37 cellular contexts compared by ENCODE assay signal in the genomic region with DNA sequence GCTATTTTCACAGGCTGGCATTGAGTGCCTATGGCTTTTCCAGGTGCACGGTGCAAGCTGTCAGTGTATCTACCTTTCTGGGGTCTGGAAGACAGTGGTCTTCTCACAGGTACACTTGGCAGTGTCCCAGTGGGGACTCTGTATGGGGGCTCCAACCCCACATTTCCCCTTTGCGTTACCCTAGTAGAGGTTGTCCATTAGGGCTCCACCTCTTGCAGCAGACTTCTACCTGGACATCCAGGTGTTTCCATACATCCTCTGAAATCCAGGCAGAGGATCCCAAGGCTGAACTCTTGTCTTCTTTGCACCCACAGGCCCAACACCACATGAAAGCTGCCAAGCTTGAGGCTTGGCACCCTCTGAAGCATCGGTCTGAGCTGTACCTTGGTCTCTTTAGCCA.
"Had no signal": no experiment of that assay in that cellular context is flagged by ENCODE, and none has a peak within 500 bp of the region (broad histone marks: within the 10 kb centered on the region; RNA-seq: fewer than 3 reads in every experiment).

No MANE protein-coding gene starts in this region.

- H3K27ac ChIP-seq: adrenal gland, cardiac muscle cell, VCaP had no signal

- H3K4me3 Mint-ChIP-seq: activated B cell treated with CpG ODN at 0.5 μM for 24 hours; activated CD4-positive, alpha-beta memory T cell treated with anti-CD3 and anti-CD28 coated beads for 36 hours; activated CD4-positive, alpha-beta T cell treated with anti-CD3 and anti-CD28 coated beads, Interleukin-2, amount 10 ng/mL, durations not matched to agents 24 days and 14 days; activated CD8-positive, alpha-beta T cell treated with anti-CD3 and anti-CD28 coated beads for 36 hours; activated naive CD4-positive, alpha-beta T cell treated with anti-CD3 and anti-CD28 coated beads for 36 hours; activated naive CD8-positive, alpha-beta T cell treated with anti-CD3 and anti-CD28 coated beads for 36 hours; activated T-cell treated with anti-CD3 and anti-CD28 coated beads, Interleukin-2, amount 50 U/mL, for 4 hours; activated T-cell treated with anti-CD3 and anti-CD28 coated beads, Interleukin-2, amount 50 U/mL, for 72 hours; activated T-helper 1 cell treated with anti-CD3 and anti-CD28 coated beads, Interleukin-12 subunit alpha, Interleukin-12 subunit beta, Interleukin-2, Interleukin-4 antibody, amounts not matched to agents 30 ng/mL and 10 ng/mL and 1 ng/mL, durations not matched to agents 14 hours and 24 hours and 36 hours; activated T-helper 17 cell treated with anti-CD3 and anti-CD28 coated beads, Interleukin-2, amount 50 U/mL, for 72 hours; brain; central memory CD8-positive, alpha-beta T cell; T-helper 1 cell treated with Interleukin-12 subunit alpha and Interleukin-12 subunit beta and Interleukin-4 antibody, amounts not matched to agents 30 μg/mL and 1 μg/mL, for 36 hours; T-helper 2 cell treated with Interferon-gamma antibody and Interleukin-4, amounts not matched to agents 5 μg/mL and 100 μg/mL, for 36 hours had no signal

- DNase-seq: activated B cell treated with CpG ODN at 0.5 μM for 24 hours; activated CD4-positive, alpha-beta memory T cell treated with anti-CD3 and anti-CD28 coated beads for 36 hours; activated CD4-positive, alpha-beta T cell treated with anti-CD3 and anti-CD28 coated beads for 4 hours; activated CD4-positive, alpha-beta T cell treated with anti-CD3 and anti-CD28 coated beads, Interleukin-2, amount 10 ng/mL, durations not matched to agents 24 days and 14 days; activated CD4-positive, alpha-beta T cell treated with anti-CD3 and anti-CD28 coated beads, Interleukin-2, amount 50 U/mL, for 1 hour; activated CD4-positive, alpha-beta T cell treated with anti-CD3 and anti-CD28 coated beads, Interleukin-2, amount 50 U/mL, for 4 hours; activated CD4-positive, CD25-positive, alpha-beta regulatory T cell treated with anti-CD3 and anti-CD28 coated beads, Interleukin-2, amount 50 U/mL, for 72 hours; activated CD8-positive, alpha-beta memory T cell treated with anti-CD3 and anti-CD28 coated beads, Interleukin-2, amount 50 U/mL, for 4 hours; activated CD8-positive, alpha-beta T cell treated with anti-CD3 and anti-CD28 coated beads for 36 hours; activated effector memory CD4-positive, alpha-beta T cell treated with anti-CD3 and anti-CD28 coated beads, Interleukin-2, amount 50 U/mL, for 16 hours; activated gamma-delta T cell treated with Interleukin-2 at 50 U/mL for 16 hours; activated naive CD4-positive, alpha-beta T cell; activated naive CD4-positive, alpha-beta T cell treated with anti-CD3 and anti-CD28 coated beads for 36 hours; activated naive CD4-positive, alpha-beta T cell treated with anti-CD3 and anti-CD28 coated beads, Interleukin-2, amount 50 U/mL, for 16 hours; activated naive CD8-positive, alpha-beta T cell treated with anti-CD3 and anti-CD28 coated beads for 36 hours; activated T-cell treated with anti-CD3 and anti-CD28 coated beads for 4 hours; activated T-cell treated with anti-CD3 and anti-CD28 coated beads, Interleukin-2, amount 50 U/mL, for 1 hour; activated T-cell treated with anti-CD3 and anti-CD28 coated beads, Interleukin-2, amount 50 U/mL, for 4 hours; activated T-cell treated with anti-CD3 and anti-CD28 coated beads, Interleukin-2, amount 50 U/mL, for 72 hours; adrenal gland; amniotic stem cell; aorta; caudate nucleus; cerebellar nuclear complex; T-helper 2 cell; T-helper 9 cell had no signal

- ATAC-seq: activated CD8-positive, alpha-beta T cell treated with anti-CD3 and anti-CD28 coated beads for 36 hours; activated naive CD4-positive, alpha-beta T cell treated with anti-CD3 and anti-CD28 coated beads, Interleukin-2, amount 50 U/mL, for 72 hours; activated T-cell treated with anti-CD3 and anti-CD28 coated beads, Interleukin-2, amount 50 U/mL, for 4 hours; activated T-cell treated with anti-CD3 and anti-CD28 coated beads, Interleukin-2, amount 50 U/mL, for 72 hours; activated T-helper 17 cell treated with anti-CD3 and anti-CD28 coated beads, Interleukin-2, amount 50 U/mL, for 72 hours had no signal

- H3K9me3 ChIP-seq: adrenal gland had no signal

- H3K27ac Mint-ChIP-seq: activated B cell treated with CpG ODN at 0.5 μM for 24 hours; activated CD4-positive, alpha-beta memory T cell treated with anti-CD3 and anti-CD28 coated beads for 36 hours; activated CD4-positive, alpha-beta T cell treated with anti-CD3 and anti-CD28 coated beads, Interleukin-2, amount 10 ng/mL, durations not matched to agents 24 days and 14 days; activated CD8-positive, alpha-beta T cell treated with anti-CD3 and anti-CD28 coated beads for 36 hours; activated naive CD4-positive, alpha-beta T cell treated with anti-CD3 and anti-CD28 coated beads for 36 hours; activated naive CD4-positive, alpha-beta T cell treated with anti-CD3 and anti-CD28 coated beads, Interleukin-2, amount 50 U/mL, for 72 hours; activated naive CD8-positive, alpha-beta T cell treated with anti-CD3 and anti-CD28 coated beads for 36 hours; activated T-cell treated with anti-CD3 and anti-CD28 coated beads, Interleukin-2, amount 50 U/mL, for 72 hours; activated T-helper 1 cell treated with anti-CD3 and anti-CD28 coated beads, Interleukin-12 subunit alpha, Interleukin-12 subunit beta, Interleukin-2, Interleukin-4 antibody, amounts not matched to agents 30 ng/mL and 10 ng/mL and 1 ng/mL, durations not matched to agents 14 hours and 24 hours and 36 hours; activated T-helper 17 cell treated with anti-CD3 and anti-CD28 coated beads, Interleukin-2, amount 50 U/mL, for 72 hours; brain; T-helper 1 cell treated with Interleukin-12 subunit alpha and Interleukin-12 subunit beta and Interleukin-4 antibody, amounts not matched to agents 30 μg/mL and 1 μg/mL, for 36 hours; T-helper 2 cell treated with Interferon-gamma antibody and Interleukin-4, amounts not matched to agents 5 μg/mL and 100 μg/mL, for 36 hours had no signal

- H3K4me1 Mint-ChIP-seq: activated B cell treated with CpG ODN at 0.5 μM for 24 hours; activated CD4-positive, alpha-beta T cell treated with anti-CD3 and anti-CD28 coated beads, Interleukin-2, amount 10 ng/mL, durations not matched to agents 24 days and 14 days; activated naive CD8-positive, alpha-beta T cell treated with anti-CD3 and anti-CD28 coated beads for 36 hours; activated T-helper 17 cell treated with anti-CD3 and anti-CD28 coated beads, Interleukin-2, amount 50 U/mL, for 72 hours; central memory CD8-positive, alpha-beta T cell had no signal

- H3K9me3 Mint-ChIP-seq: activated CD4-positive, alpha-beta T cell treated with anti-CD3 and anti-CD28 coated beads, Interleukin-2, amount 10 ng/mL, durations not matched to agents 24 days and 14 days had no signal

- H3K4me3 ChIP-seq: adrenal gland, cardiac muscle cell had no signal

- FAIRE-seq: bronchial epithelial cell, TTC549 had no signal

- H3K36me3 ChIP-seq: adrenal gland, cardiac muscle cell had no signal

- H3K4me1 ChIP-seq: adrenal gland had no signal

- H3K27me3 ChIP-seq: adrenal gland, cardiac muscle cell had no signal

- H3K36me3 Mint-ChIP-seq: activated CD4-positive, alpha-beta memory T cell treated with anti-CD3 and anti-CD28 coated beads for 36 hours; activated naive CD8-positive, alpha-beta T cell treated with anti-CD3 and anti-CD28 coated beads for 36 hours had no signal

- H3K27me3 Mint-ChIP-seq: activated B cell treated with CpG ODN at 0.5 μM for 24 hours; activated CD4-positive, alpha-beta memory T cell treated with anti-CD3 and anti-CD28 coated beads for 36 hours; activated CD4-positive, alpha-beta T cell treated with anti-CD3 and anti-CD28 coated beads, Interleukin-2, amount 10 ng/mL, durations not matched to agents 24 days and 14 days; activated CD8-positive, alpha-beta T cell treated with anti-CD3 and anti-CD28 coated beads for 36 hours; activated naive CD8-positive, alpha-beta T cell treated with anti-CD3 and anti-CD28 coated beads for 36 hours; activated T-helper 17 cell treated with anti-CD3 and anti-CD28 coated beads, Interleukin-2, amount 50 U/mL, for 72 hours; brain; central memory CD8-positive, alpha-beta T cell had no signal
